In genomic region chrX:137032378-137032694, GRCh38 we compare ENCODE assay signal across 10 cellular contexts. TPM values are rescaled to one million over a fixed set of nuclear protein-coding genes. Genes with fewer than 3 reads are reported as not detected.
DNase-seq lines count a peak whose midpoint lies in the region; ATAC-seq and TF ChIP-seq lines count a peak whose summit lies in the region.
"Had no signal": no experiment of that assay in that cellular context is flagged by ENCODE, and none has a peak within 500 bp of the region (broad histone marks: within the 10 kb centered on the region; RNA-seq: fewer than 3 reads in every experiment).

No MANE protein-coding gene starts in this region.

- H3K4me1 ChIP-seq in duodenal mucosa (ENCODE audit: control insufficient read depth in 1 of 2, insufficient read depth in 2 of 2, low read length in 2 of 2) (peaks cover 5 to 11% of the 10 kb centered on the region in 2 donors), psoas muscle (peaks cover 5% of the 10 kb centered on the region), uterus (peaks cover 0 to 7% of the 10 kb centered on the region in 2 donors)

- no peak overlapping the region for H3K27ac Mint-ChIP-seq in activated T-cell treated with anti-CD3 and anti-CD28 coated beads, Interleukin-2, amount 50 U/mL, for 24 hours
- H3K27ac Mint-ChIP-seq in glutamatergic neuron (ENCODE audit: unreplicated experiment), result no peak overlapping the region
- H3K27ac Mint-ChIP-seq: IgD-negative memory B cell had no signal

- H3K9me3 Mint-ChIP-seq in activated T-cell treated with anti-CD3 and anti-CD28 coated beads, Interleukin-2, amount 50 U/mL, for 24 hours, result no peaks in the 10 kb centered on the region
- H3K9me3 Mint-ChIP-seq in glutamatergic neuron (ENCODE audit: unreplicated experiment), result peaks cover 3% of the 10 kb centered on the region
- H3K9me3 Mint-ChIP-seq: IgD-negative memory B cell had no signal

- no peak overlapping the region for H3K4me3 Mint-ChIP-seq in activated T-cell treated with anti-CD3 and anti-CD28 coated beads, Interleukin-2, amount 50 U/mL, for 24 hours
- no peak overlapping the region for H3K4me3 Mint-ChIP-seq in glutamatergic neuron (ENCODE audit: unreplicated experiment)
- H3K4me3 Mint-ChIP-seq: IgD-negative memory B cell had no signal

- intact Hi-C loops in psoas muscle (cut with DNase I), result no loop called here
- intact Hi-C loops in uterus (cut with DNase I; ENCODE audit: low total_unique reads), result no loop called here

- H3K27ac ChIP-seq in duodenal mucosa (ENCODE audit: low read depth, low read length) (no peak overlapping the region), psoas muscle (no peak overlapping the region), uterus (no peak overlapping the region)

- H3K27me3 Mint-ChIP-seq in activated T-cell treated with anti-CD3 and anti-CD28 coated beads, Interleukin-2, amount 50 U/mL, for 24 hours, result peaks cover 71% of the 10 kb centered on the region
- H3K27me3 Mint-ChIP-seq in glutamatergic neuron (ENCODE audit: unreplicated experiment), result peaks cover 13% of the 10 kb centered on the region

- H3K36me3 Mint-ChIP-seq in activated T-cell treated with anti-CD3 and anti-CD28 coated beads, Interleukin-2, amount 50 U/mL, for 24 hours (ENCODE audit: low read depth), result no peaks in the 10 kb centered on the region
- peaks cover 5% of the 10 kb centered on the region for H3K36me3 Mint-ChIP-seq in glutamatergic neuron (ENCODE audit: unreplicated experiment)
- H3K36me3 Mint-ChIP-seq: IgD-negative memory B cell had no signal

- no peak for TF ChIP-seq POLR2A in uterus (IDR thresholded peaks at IDR 0.05)

- no peaks in the 10 kb centered on the region for H3K36me3 ChIP-seq in duodenal mucosa (ENCODE audit: control insufficient read depth in 1 of 2, insufficient read depth in 2 of 2, low read length in 2 of 2)
- no peaks in the 10 kb centered on the region for H3K36me3 ChIP-seq in psoas muscle (ENCODE audit: insufficient read depth in 1 of 2, low read depth in 1 of 2)
- H3K36me3 ChIP-seq in uterus, result no peaks in the 10 kb centered on the region

- 1 to 29% (median 2%) methylated on average over 12 to 13 of the region's 13 CpGs for WGBS in psoas muscle, 3 donors

- peaks cover 6% of the 10 kb centered on the region for H3K4me1 Mint-ChIP-seq in activated T-cell treated with anti-CD3 and anti-CD28 coated beads, Interleukin-2, amount 50 U/mL, for 24 hours (ENCODE audit: low read depth)
- peaks cover 2% of the 10 kb centered on the region for H3K4me1 Mint-ChIP-seq in glutamatergic neuron (ENCODE audit: low read depth, unreplicated experiment)

- TF ChIP-seq CTCF in GM12864 (IDR thresholded peaks at IDR 0.05; ENCODE audit: low read depth, low read length, missing control alignments) (no peak), psoas muscle (IDR thresholded peaks at IDR 0.05) (no peak), glutamatergic neuron (IDR thresholded peaks at IDR 0.05; ENCODE audit: partially characterized antibody, unreplicated experiment) (no peak), uterus (IDR thresholded peaks at IDR 0.05) (no peak)

- DNase-seq in GM12864 (ENCODE audit: low read depth) (no peak), psoas muscle (no peak), glutamatergic neuron (no peak), uterus (no peak)
- no peak for DNase-seq in activated T-cell treated with anti-CD3 and anti-CD28 coated beads, Interleukin-2, amount 50 U/mL, for 24 hours

- H3K27me3 ChIP-seq in duodenal mucosa (ENCODE audit: control insufficient read depth in 1 of 2, insufficient read depth in 2 of 2, low read length in 2 of 2) (peaks cover 27 to 34% of the 10 kb centered on the region in 2 donors), psoas muscle (ENCODE audit: insufficient read depth in 3 of 3, low read length in 2 of 3) (peaks cover 0 to 76% (median 4%) of the 10 kb centered on the region in 3 donors), uterus (peaks cover 0 to 19% of the 10 kb centered on the region in 2 donors)

- H3K4me3 ChIP-seq in GM12864 (ENCODE audit: low read depth, low read length), result peak overlapping the region; percentile 47
- H3K4me3 ChIP-seq in duodenal mucosa (ENCODE audit: low read depth in 1 of 2, low read length in 2 of 2), result peak overlapping the region; percentile 60 to 70
- peak overlapping the region; percentile 58 for H3K4me3 ChIP-seq in psoas muscle
- peak overlapping the region in 1 of 2 donors; percentile 26 for H3K4me3 ChIP-seq in uterus

- ATAC-seq in HG02884 (IDR thresholded peaks at IDR 0.05; ENCODE audit: unreplicated experiment), result peak; percentile 15
- ATAC-seq in psoas muscle, result no peak
- no peak for ATAC-seq in HG03139 (IDR thresholded peaks at IDR 0.05; ENCODE audit: unreplicated experiment)

- H3K9me3 ChIP-seq in duodenal mucosa (ENCODE audit: control insufficient read depth in 1 of 2, low read length in 2 of 2), result no peaks in the 10 kb centered on the region
- no peaks in the 10 kb centered on the region for H3K9me3 ChIP-seq in psoas muscle
- H3K9me3 ChIP-seq in uterus, result no peaks in the 10 kb centered on the region

- H3K9ac ChIP-seq in duodenal mucosa (ENCODE audit: low read depth in 1 of 2, low read length in 2 of 2), result no peak overlapping the region

RNA-seq across cellular contexts. Expression of gene GPR101, which starts 1.5 kb away (rescaled TPM):
- total RNA-seq in psoas muscle (not detected), glutamatergic neuron (ENCODE audit: unreplicated experiment) (not detected), uterus (not detected)
- not detected for polyA plus RNA-seq in psoas muscle
- total RNA-seq: lung microvascular endothelial cell had no signal
